Comparison of ENCODE assay signal across 16 cellular contexts in the genomic region with DNA sequence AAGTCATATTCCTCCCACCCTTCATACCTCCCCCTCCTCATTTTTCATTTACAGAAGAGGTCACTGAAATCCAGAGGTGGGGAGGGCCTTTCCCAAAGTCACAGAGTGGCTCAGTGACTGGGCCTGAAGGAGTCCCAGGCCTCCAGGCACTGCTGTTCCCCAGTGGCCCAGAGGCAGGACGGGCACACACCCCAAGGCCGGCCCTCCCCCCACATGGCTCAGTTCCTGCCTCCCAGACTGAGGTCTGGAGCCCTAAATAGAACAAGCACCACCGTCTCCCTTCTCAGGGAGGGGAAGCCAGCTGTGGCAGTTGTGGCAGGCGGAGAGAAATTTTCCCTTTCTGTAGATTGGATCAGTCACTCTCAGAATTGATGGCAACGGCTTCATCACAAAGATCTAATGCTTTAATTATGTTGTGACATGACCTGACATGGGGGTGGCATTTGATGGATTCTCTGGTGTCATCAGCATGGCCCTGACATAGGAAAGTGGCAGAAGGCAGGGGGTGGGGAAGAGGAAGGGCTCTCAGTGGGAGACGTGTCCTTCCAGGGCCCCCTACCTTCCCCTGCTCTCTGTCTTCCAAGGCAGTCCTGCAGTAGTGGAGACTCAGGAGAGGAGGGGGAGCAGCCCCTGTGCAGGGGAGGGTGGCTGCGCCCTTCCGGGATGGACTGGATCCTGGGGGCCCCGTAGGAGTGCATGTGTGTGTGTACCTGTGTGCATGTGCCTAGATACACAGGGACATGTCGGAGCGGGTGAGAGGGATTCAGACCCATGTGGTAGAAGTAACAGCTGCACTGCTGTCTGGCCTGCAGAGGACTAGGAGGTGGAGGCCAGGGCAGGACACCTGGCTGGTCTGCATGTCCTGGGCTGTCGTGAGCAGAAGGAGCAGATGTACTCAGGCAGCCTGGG. TPM values are rescaled to one million over a fixed set of nuclear protein-coding genes. Genes with fewer than 3 reads are reported as not detected.
A peak's percentile ranks its signal among the peaks of the same experiment; 100 is the strongest.
DNase-seq lines count a peak whose midpoint lies in the region; ATAC-seq, FAIRE-seq and TF ChIP-seq lines count a peak whose summit lies in the region.
"Had no signal": no experiment of that assay in that cellular context is flagged by ENCODE, and none has a peak within 500 bp of the region (broad histone marks: within the 10 kb centered on the region; RNA-seq: fewer than 3 reads in every experiment).

No MANE protein-coding gene starts in this region.

- ATAC-seq in activated T-cell treated with anti-CD3 and anti-CD28 coated beads, Interleukin-2, amount 50 U/mL, for 4 hours: no peak

- peak overlapping the region; percentile 50 to 75 for H3K27ac ChIP-seq in coronary artery

- peak overlapping the region; percentile 36 for H3K4me3 Mint-ChIP-seq in nephron progenitor cell
- H3K4me3 Mint-ChIP-seq in activated T-cell treated with anti-CD3 and anti-CD28 coated beads, Interleukin-2, amount 50 U/mL, for 4 hours: no peak overlapping the region
- H3K4me3 Mint-ChIP-seq: CD8-positive, alpha-beta memory T cell; immature natural killer cell had no signal

- peaks cover 35% of the 10 kb centered on the region for H3K27me3 Mint-ChIP-seq in nephron progenitor cell (ENCODE audit: low read depth, poor library complexity)
- peaks cover 5% of the 10 kb centered on the region for H3K27me3 Mint-ChIP-seq in activated T-cell treated with anti-CD3 and anti-CD28 coated beads, Interleukin-2, amount 50 U/mL, for 4 hours (ENCODE audit: low read depth)

- TF ChIP-seq CTCF in coronary artery (IDR thresholded peaks at IDR 0.05) (no peak), nephron progenitor cell (IDR thresholded peaks at IDR 0.05) (no peak)

- peak; percentile 65 for DNase-seq in NCI-H2171 treated with DMSO at 0.1 percent for 48 hours (lab: John Stamatoyannopoulos, UW)
- DNase-seq in NCI-H2171 (lab: John Stamatoyannopoulos, UW): no peak
- no peak for DNase-seq in coronary artery (ENCODE audit: low spot score)
- DNase-seq in nephron progenitor cell: no peak
- DNase-seq in urothelium cell line (ENCODE audit: low spot score): no peak
- DNase-seq in superior temporal gyrus (ENCODE audit: extremely low spot score): no peak
- no peak for DNase-seq in activated T-cell treated with anti-CD3 and anti-CD28 coated beads, Interleukin-2, amount 50 U/mL, for 4 hours
- DNase-seq in SKM-1 (lab: John Stamatoyannopoulos, UW; ENCODE audit: unreplicated experiment): no peak
- DNase-seq: 8988T; CD8-positive, alpha-beta memory T cell; effector memory CD4-positive, alpha-beta T cell; foreskin fibroblast; HCEC 1CT; immature natural killer cell; small intestine; T-helper 1 cell had no signal

- H3K36me3 Mint-ChIP-seq in nephron progenitor cell (ENCODE audit: low read depth): no peaks in the 10 kb centered on the region
- no peaks in the 10 kb centered on the region for H3K36me3 Mint-ChIP-seq in activated T-cell treated with anti-CD3 and anti-CD28 coated beads, Interleukin-2, amount 50 U/mL, for 4 hours (ENCODE audit: insufficient read depth)
- H3K36me3 Mint-ChIP-seq: CD8-positive, alpha-beta memory T cell; immature natural killer cell had no signal

- peaks cover 37% of the 10 kb centered on the region for H3K4me1 Mint-ChIP-seq in nephron progenitor cell
- H3K4me1 Mint-ChIP-seq in activated T-cell treated with anti-CD3 and anti-CD28 coated beads, Interleukin-2, amount 50 U/mL, for 4 hours (ENCODE audit: low read depth): no peaks in the 10 kb centered on the region
- H3K4me1 Mint-ChIP-seq: CD8-positive, alpha-beta memory T cell had no signal

- no peak overlapping the region for H3K27ac Mint-ChIP-seq in nephron progenitor cell
- H3K27ac Mint-ChIP-seq: CD8-positive, alpha-beta memory T cell had no signal

- FAIRE-seq in urothelium cell line (lab: Jason Lieb, UNC): peak; percentile 63
- FAIRE-seq: small intestine had no signal

- H3K9me3 Mint-ChIP-seq in nephron progenitor cell: no peaks in the 10 kb centered on the region
- H3K9me3 Mint-ChIP-seq in activated T-cell treated with anti-CD3 and anti-CD28 coated beads, Interleukin-2, amount 50 U/mL, for 4 hours: no peaks in the 10 kb centered on the region
- H3K9me3 Mint-ChIP-seq: CD8-positive, alpha-beta memory T cell; immature natural killer cell had no signal

- no peak overlapping the region for H3K4me3 ChIP-seq in coronary artery

RNA-seq across cellular contexts. Expression of a gene that starts 41.2 kb away (rescaled TPM):
- under 1 TPM in 2 of 3 donors, not detected in 1; 0.20 to 0.22 TPM for total RNA-seq in activated T-cell treated with anti-CD3 and anti-CD28 coated beads, Interleukin-2, amount 50 U/mL, for 4 hours
